Comparison of ENCODE assay signal across 22 cellular contexts in the genomic region with DNA sequence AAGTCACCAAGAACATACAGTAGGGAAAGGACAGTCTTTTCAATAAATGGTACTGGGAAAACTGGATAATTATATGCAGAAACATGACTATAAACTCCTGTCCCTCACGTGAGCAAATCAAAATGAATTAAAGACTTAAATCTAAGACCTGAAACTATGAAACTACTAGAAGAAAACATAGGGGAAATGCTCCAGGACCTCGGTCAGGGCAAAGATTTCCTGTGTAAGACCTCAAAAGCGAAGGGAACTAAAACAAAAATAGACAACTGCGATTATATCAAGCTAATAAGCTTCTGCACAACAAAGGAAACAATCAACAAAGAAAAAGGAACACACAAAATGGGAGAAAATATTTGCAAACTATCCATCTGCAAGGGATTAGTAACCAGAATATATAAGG.
"Had no signal": no experiment of that assay in that cellular context is flagged by ENCODE, and none has a peak within 500 bp of the region (broad histone marks: within the 10 kb centered on the region; RNA-seq: fewer than 3 reads in every experiment).

No MANE protein-coding gene starts in this region.

- H2AFZ ChIP-seq: hepatocyte had no signal

- H3K79me2 ChIP-seq: hepatocyte had no signal

- H3K27ac ChIP-seq: hepatocyte, left ventricle myocardium inferior, ovary, right atrium auricular region, right lobe of liver, suprapubic skin, thoracic aorta, tibial artery, upper lobe of right lung had no signal

- H3K4me2 ChIP-seq: hepatocyte, smooth muscle cell had no signal

- H3K36me3 ChIP-seq: left ventricle myocardium inferior, ovary, right atrium auricular region, right lobe of liver, suprapubic skin, thoracic aorta, tibial artery, upper lobe of right lung had no signal

- H3K4me3 ChIP-seq: hepatocyte, left ventricle myocardium inferior, lung, ovary, right atrium auricular region, right lobe of liver, smooth muscle cell, suprapubic skin, thoracic aorta, tibial artery, upper lobe of right lung had no signal

- H3K9me3 ChIP-seq: left ventricle myocardium inferior, ovary, right atrium auricular region, right lobe of liver, suprapubic skin, thoracic aorta, tibial artery, upper lobe of right lung had no signal

- H3K4me1 ChIP-seq: left ventricle myocardium inferior, right atrium auricular region, suprapubic skin, tibial artery, upper lobe of right lung had no signal

- ATAC-seq: natural killer cell treated with Interleukin-12 subunit alpha and Interleukin-12 subunit beta and Interleukin-15 and Interleukin-18, amount 100 ng/mL, for 72 hours; right lobe of liver; stimulated activated memory B cell treated with anti-CD40 and anti-IgM and Interleukin-4, amounts not matched to agents 10 μg/mL and 1 μg/mL and 100 μg/mL, for 72 hours; upper lobe of right lung had no signal

- H3K27me3 ChIP-seq: hepatocyte, ovary, right atrium auricular region, right lobe of liver, tibial artery, upper lobe of right lung had no signal

- DNase-seq: islet precursor cell; left ventricle myocardium inferior; mesendoderm; naive B cell; ovary; right lobe of liver; stimulated activated CD4-positive, alpha-beta T cell treated with anti-CD3 and anti-CD28 coated beads, Interleukin-1b, Interleukin-23, amount 100 ng/mL, for 48 hours; stimulated activated CD4-positive, alpha-beta T cell treated with anti-CD3 and anti-CD28 coated beads, Interleukin-2, amount 100 ng/mL, for 48 hours; stimulated activated CD4-positive, alpha-beta T cell treated with anti-CD3 and anti-CD28 coated beads, Interleukin-4, amount 100 ng/mL, for 4 hours; stimulated activated CD8-positive, alpha-beta memory T cell treated with anti-CD3 and anti-CD28 coated beads, Interleukin-4, amount 100 ng/mL, for 48 hours; stimulated activated naive CD4-positive, alpha-beta T cell treated with Interleukin-2 at 50 U/mL for 16 hours; tibial artery; trophoblast cell; upper lobe of right lung had no signal
